In the genomic region with DNA sequence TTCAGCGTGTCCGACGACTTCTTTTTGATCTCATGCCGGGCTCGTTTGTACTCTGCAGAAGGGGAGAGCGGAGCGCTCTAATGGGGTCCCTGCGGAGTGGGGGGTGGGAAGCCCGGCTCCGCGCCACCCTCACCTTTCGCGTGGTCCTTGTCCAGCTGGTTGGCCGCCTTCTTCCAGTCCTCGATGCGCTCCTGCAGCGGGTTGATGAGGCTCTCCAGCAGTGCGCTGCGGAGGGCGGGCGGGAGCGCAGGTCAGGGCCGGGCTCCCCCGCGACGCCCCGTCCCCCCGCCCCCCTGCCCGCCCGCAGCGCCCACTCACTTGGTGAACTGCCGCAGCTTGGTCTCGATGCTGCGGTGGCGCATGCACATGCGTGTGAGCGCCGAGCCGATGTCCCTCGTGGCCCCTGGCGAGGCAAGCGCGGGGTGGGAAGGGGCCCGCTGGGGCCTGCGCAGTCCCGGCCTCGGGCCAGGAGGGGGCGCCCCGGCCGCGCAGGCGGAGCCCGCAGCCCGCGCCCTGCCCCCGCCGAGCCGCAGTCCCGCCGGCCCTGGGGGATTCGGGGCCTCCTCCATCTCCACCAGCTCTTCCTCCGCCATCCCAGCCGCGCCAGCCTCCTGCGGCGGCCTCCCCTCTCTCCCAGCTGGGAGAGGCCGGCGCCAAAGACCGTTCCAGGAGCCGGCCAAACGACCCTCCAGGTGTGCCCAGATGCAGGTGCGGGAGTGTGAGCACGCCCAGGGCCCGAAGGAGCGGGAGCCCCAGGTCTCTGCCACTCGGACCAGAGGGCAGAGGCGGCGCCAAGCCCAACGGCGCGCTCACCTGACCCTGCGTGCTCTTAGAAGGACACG, we compare ENCODE assay signal across 1 cellular context.
TF ChIP-seq lines count a peak whose summit lies in the region.

No MANE protein-coding gene starts in this region.

TF ChIP-seq in H1, 55 proteins besides CTCF, POLR2A, EP300 and RAD21:
- TF ChIP-seq GABPA (IDR thresholded peaks at IDR 0.05; ENCODE audit: borderline replicate concordance, insufficient read depth, low read length) (peak; percentile 56; the same call in 1 of the 2 replicates), RBBP5 (IDR thresholded peaks at IDR 0.05; ENCODE audit: borderline replicate concordance, low read depth, low read length) (no peak), CEBPB (IDR thresholded peaks at IDR 0.05; ENCODE audit: low read depth, low read length) (no peak), KDM5A (IDR thresholded peaks at IDR 0.05; ENCODE audit: low read length) (no peak), YY1 (IDR thresholded peaks at IDR 0.05; ENCODE audit: low read depth, low read length) (peak; percentile 52; the same call in 1 of the 2 replicates), SRF (IDR thresholded peaks at IDR 0.05; ENCODE audit: low read depth, low read length) (no peak), HDAC6 (IDR thresholded peaks at IDR 0.05; ENCODE audit: low read depth, low read length) (no peak), SUZ12 (IDR thresholded peaks at IDR 0.05; ENCODE audit: low read length) (no peak), CREB1 (IDR thresholded peaks at IDR 0.05) (no peak), BCL11A (IDR thresholded peaks at IDR 0.05; ENCODE audit: low read depth in 2 of 2, low read length in 2 of 2) (no peak), NRF1 (IDR thresholded peaks at IDR 0.05; ENCODE audit: low read depth, low read length) (peak; percentile 15; the same call in 1 of the 2 replicates), CBX8 (IDR thresholded peaks at IDR 0.05; ENCODE audit: borderline replicate concordance, low read depth, low read length) (no peak), FOSL1 (IDR thresholded peaks at IDR 0.05; ENCODE audit: insufficient read depth, low read depth, low read length) (no peak), KDM1A (IDR thresholded peaks at IDR 0.05; ENCODE audit: borderline replicate concordance, low read length) (no peak), EGR1 (IDR thresholded peaks at IDR 0.05; ENCODE audit: borderline replicate concordance, low read depth, low read length) (no peak), PHF8 (conservative IDR thresholded peaks at IDR 0.05; ENCODE audit: low read depth, low read length) (no peak), RFX5 (IDR thresholded peaks at IDR 0.05; ENCODE audit: borderline replicate concordance, low read depth, low read length) (no peak), TEAD4 (IDR thresholded peaks at IDR 0.05; ENCODE audit: low read depth, low read length) (no peak), TAF1 (IDR thresholded peaks at IDR 0.05; ENCODE audit: low read depth, low read length) (no peak), SIRT6 (IDR thresholded peaks at IDR 0.05; ENCODE audit: low read length) (no peak), GTF2F1 (IDR thresholded peaks at IDR 0.05; ENCODE audit: borderline replicate concordance, low read depth, low read length) (no peak), POLR2AphosphoS5 (IDR thresholded peaks at IDR 0.05; ENCODE audit: low read depth, low read length) (no peak), SP1 (IDR thresholded peaks at IDR 0.05; ENCODE audit: low read depth, low read length) (no peak), HDAC2 (IDR thresholded peaks at IDR 0.05; ENCODE audit: borderline replicate concordance in 1 of 2, low read depth in 2 of 2, low read length in 2 of 2) (no peak), TBP (IDR thresholded peaks at IDR 0.05; ENCODE audit: low read depth, low read length) (no peak), SAP30 (IDR thresholded peaks at IDR 0.05; ENCODE audit: insufficient read depth, insufficient replicate concordance, low read length) (no peak), MAFK (IDR thresholded peaks at IDR 0.05; ENCODE audit: low read depth, low read length) (no peak), RXRA (IDR thresholded peaks at IDR 0.05; ENCODE audit: insufficient read depth, low read depth, low read length) (no peak), JUN (IDR thresholded peaks at IDR 0.05; ENCODE audit: low read depth, low read length) (no peak), CBX5 (IDR thresholded peaks at IDR 0.05; ENCODE audit: low read depth, low read length) (no peak), BACH1 (IDR thresholded peaks at IDR 0.05; ENCODE audit: low read length) (peak; percentile 74), ASH2L (IDR thresholded peaks at IDR 0.05; ENCODE audit: low read length) (no peak), CTBP2 (IDR thresholded peaks at IDR 0.05; ENCODE audit: borderline replicate concordance, insufficient read depth, insufficient read length, low read length) (no peak), JUND (IDR thresholded peaks at IDR 0.05; ENCODE audit: low read length) (no peak), TAF7 (optimal IDR thresholded peaks at IDR 0.05; ENCODE audit: borderline replicate concordance, low read depth, low read length) (no peak), CHD2 (IDR thresholded peaks at IDR 0.05; ENCODE audit: low read length) (no peak), NANOG (IDR thresholded peaks at IDR 0.05; ENCODE audit: insufficient read depth, low read depth, low read length, poor library complexity, severe bottlenecking) (no peak), TCF12 (IDR thresholded peaks at IDR 0.05; ENCODE audit: low read depth, low read length) (no peak), KDM4A (IDR thresholded peaks at IDR 0.05; ENCODE audit: low read depth, low read length, severe bottlenecking) (peak; percentile 29), SP2 (IDR thresholded peaks at IDR 0.05; ENCODE audit: low read length) (no peak), ZNF274 (IDR thresholded peaks at IDR 0.05; ENCODE audit: borderline replicate concordance, extremely low read depth, low read length) (no peak), SIN3A (conservative IDR thresholded peaks at IDR 0.05 in 1 of 2, IDR thresholded peaks at IDR 0.05 in 1 of 2; ENCODE audit: low read depth in 1 of 2, low read length in 2 of 2) (no peak), SIX5 (IDR thresholded peaks at IDR 0.05; ENCODE audit: low read depth, low read length) (no peak), SP4 (IDR thresholded peaks at IDR 0.05; ENCODE audit: low read length) (no peak), CHD1 (IDR thresholded peaks at IDR 0.05; ENCODE audit: low read depth, low read length) (no peak), POU5F1 (IDR thresholded peaks at IDR 0.05; ENCODE audit: low read depth, low read length) (no peak), RNF2 (IDR thresholded peaks at IDR 0.05; ENCODE audit: borderline replicate concordance, low read depth, low read length, missing control alignments, poor library complexity, severe bottlenecking) (no peak), EZH2 (IDR thresholded peaks at IDR 0.05; ENCODE audit: low read depth, low read length, severe bottlenecking) (no peak), BRCA1 (IDR thresholded peaks at IDR 0.05; ENCODE audit: low read depth, low read length) (no peak)
- TF ChIP-seq, protein P1, sequence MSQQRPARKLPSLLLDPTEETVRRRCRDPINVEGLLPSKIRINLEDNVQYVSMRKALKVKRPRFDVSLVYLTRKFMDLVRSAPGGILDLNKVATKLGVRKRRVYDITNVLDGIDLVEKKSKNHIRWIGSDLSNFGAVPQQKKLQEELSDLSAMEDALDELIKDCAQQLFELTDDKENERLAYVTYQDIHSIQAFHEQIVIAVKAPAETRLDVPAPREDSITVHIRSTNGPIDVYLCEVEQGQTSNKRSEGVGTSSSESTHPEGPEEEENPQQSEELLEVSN (IDR thresholded peaks at IDR 0.05), result 0 out of 2 replicates have a peak, but pooled peaks have one; percentile 1
- TF ChIP-seq, protein P2, sequence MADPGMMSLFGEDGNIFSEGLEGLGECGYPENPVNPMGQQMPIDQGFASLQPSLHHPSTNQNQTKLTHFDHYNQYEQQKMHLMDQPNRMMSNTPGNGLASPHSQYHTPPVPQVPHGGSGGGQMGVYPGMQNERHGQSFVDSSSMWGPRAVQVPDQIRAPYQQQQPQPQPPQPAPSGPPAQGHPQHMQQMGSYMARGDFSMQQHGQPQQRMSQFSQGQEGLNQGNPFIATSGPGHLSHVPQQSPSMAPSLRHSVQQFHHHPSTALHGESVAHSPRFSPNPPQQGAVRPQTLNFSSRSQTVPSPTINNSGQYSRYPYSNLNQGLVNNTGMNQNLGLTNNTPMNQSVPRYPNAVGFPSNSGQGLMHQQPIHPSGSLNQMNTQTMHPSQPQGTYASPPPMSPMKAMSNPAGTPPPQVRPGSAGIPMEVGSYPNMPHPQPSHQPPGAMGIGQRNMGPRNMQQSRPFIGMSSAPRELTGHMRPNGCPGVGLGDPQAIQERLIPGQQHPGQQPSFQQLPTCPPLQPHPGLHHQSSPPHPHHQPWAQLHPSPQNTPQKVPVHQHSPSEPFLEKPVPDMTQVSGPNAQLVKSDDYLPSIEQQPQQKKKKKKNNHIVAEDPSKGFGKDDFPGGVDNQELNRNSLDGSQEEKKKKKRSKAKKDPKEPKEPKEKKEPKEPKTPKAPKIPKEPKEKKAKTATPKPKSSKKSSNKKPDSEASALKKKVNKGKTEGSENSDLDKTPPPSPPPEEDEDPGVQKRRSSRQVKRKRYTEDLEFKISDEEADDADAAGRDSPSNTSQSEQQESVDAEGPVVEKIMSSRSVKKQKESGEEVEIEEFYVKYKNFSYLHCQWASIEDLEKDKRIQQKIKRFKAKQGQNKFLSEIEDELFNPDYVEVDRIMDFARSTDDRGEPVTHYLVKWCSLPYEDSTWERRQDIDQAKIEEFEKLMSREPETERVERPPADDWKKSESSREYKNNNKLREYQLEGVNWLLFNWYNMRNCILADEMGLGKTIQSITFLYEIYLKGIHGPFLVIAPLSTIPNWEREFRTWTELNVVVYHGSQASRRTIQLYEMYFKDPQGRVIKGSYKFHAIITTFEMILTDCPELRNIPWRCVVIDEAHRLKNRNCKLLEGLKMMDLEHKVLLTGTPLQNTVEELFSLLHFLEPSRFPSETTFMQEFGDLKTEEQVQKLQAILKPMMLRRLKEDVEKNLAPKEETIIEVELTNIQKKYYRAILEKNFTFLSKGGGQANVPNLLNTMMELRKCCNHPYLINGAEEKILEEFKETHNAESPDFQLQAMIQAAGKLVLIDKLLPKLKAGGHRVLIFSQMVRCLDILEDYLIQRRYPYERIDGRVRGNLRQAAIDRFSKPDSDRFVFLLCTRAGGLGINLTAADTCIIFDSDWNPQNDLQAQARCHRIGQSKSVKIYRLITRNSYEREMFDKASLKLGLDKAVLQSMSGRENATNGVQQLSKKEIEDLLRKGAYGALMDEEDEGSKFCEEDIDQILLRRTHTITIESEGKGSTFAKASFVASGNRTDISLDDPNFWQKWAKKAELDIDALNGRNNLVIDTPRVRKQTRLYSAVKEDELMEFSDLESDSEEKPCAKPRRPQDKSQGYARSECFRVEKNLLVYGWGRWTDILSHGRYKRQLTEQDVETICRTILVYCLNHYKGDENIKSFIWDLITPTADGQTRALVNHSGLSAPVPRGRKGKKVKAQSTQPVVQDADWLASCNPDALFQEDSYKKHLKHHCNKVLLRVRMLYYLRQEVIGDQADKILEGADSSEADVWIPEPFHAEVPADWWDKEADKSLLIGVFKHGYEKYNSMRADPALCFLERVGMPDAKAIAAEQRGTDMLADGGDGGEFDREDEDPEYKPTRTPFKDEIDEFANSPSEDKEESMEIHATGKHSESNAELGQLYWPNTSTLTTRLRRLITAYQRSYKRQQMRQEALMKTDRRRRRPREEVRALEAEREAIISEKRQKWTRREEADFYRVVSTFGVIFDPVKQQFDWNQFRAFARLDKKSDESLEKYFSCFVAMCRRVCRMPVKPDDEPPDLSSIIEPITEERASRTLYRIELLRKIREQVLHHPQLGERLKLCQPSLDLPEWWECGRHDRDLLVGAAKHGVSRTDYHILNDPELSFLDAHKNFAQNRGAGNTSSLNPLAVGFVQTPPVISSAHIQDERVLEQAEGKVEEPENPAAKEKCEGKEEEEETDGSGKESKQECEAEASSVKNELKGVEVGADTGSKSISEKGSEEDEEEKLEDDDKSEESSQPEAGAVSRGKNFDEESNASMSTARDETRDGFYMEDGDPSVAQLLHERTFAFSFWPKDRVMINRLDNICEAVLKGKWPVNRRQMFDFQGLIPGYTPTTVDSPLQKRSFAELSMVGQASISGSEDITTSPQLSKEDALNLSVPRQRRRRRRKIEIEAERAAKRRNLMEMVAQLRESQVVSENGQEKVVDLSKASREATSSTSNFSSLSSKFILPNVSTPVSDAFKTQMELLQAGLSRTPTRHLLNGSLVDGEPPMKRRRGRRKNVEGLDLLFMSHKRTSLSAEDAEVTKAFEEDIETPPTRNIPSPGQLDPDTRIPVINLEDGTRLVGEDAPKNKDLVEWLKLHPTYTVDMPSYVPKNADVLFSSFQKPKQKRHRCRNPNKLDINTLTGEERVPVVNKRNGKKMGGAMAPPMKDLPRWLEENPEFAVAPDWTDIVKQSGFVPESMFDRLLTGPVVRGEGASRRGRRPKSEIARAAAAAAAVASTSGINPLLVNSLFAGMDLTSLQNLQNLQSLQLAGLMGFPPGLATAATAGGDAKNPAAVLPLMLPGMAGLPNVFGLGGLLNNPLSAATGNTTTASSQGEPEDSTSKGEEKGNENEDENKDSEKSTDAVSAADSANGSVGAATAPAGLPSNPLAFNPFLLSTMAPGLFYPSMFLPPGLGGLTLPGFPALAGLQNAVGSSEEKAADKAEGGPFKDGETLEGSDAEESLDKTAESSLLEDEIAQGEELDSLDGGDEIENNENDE (IDR thresholded peaks at IDR 0.05; ENCODE audit: insufficient replicate concordance, low read length), result no peak
- TF ChIP-seq, protein P3, sequence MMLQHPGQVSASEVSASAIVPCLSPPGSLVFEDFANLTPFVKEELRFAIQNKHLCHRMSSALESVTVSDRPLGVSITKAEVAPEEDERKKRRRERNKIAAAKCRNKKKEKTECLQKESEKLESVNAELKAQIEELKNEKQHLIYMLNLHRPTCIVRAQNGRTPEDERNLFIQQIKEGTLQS (IDR thresholded peaks at IDR 0.05; ENCODE audit: insufficient read depth, low read depth, low read length), result no peak
- TF ChIP-seq, protein P4, sequence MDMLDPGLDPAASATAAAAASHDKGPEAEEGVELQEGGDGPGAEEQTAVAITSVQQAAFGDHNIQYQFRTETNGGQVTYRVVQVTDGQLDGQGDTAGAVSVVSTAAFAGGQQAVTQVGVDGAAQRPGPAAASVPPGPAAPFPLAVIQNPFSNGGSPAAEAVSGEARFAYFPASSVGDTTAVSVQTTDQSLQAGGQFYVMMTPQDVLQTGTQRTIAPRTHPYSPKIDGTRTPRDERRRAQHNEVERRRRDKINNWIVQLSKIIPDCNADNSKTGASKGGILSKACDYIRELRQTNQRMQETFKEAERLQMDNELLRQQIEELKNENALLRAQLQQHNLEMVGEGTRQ (IDR thresholded peaks at IDR 0.05; ENCODE audit: low read length), result no peak
- TF ChIP-seq, protein P5, sequence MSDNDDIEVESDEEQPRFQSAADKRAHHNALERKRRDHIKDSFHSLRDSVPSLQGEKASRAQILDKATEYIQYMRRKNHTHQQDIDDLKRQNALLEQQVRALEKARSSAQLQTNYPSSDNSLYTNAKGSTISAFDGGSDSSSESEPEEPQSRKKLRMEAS (IDR thresholded peaks at IDR 0.05), result peak; percentile 62; the same call in 1 of the 2 replicates
- TF ChIP-seq, protein P6, sequence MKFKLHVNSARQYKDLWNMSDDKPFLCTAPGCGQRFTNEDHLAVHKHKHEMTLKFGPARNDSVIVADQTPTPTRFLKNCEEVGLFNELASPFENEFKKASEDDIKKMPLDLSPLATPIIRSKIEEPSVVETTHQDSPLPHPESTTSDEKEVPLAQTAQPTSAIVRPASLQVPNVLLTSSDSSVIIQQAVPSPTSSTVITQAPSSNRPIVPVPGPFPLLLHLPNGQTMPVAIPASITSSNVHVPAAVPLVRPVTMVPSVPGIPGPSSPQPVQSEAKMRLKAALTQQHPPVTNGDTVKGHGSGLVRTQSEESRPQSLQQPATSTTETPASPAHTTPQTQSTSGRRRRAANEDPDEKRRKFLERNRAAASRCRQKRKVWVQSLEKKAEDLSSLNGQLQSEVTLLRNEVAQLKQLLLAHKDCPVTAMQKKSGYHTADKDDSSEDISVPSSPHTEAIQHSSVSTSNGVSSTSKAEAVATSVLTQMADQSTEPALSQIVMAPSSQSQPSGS (IDR thresholded peaks at IDR 0.05; ENCODE audit: low read length), result no peak
